Comparison of ENCODE assay signal across 1 cellular context in genomic region chr6:3789018-3789895, GRCh38.
A peak's percentile ranks its signal among the peaks of the same experiment; 100 is the strongest.
TF ChIP-seq lines count a peak whose summit lies in the region.

No MANE protein-coding gene starts in this region.

TF ChIP-seq in HepG2, 621 proteins besides CTCF, POLR2A, EP300 and RAD21 (continued from another document and continues in another):
- TF ChIP-seq HIC2 (CRISPR knock-in tag; IDR thresholded peaks at IDR 0.05; ENCODE audit: low read depth) (0 out of 2 replicates have a peak, but pooled peaks have one; percentile 40), POGK (CRISPR knock-in tag; conservative IDR thresholded peaks at IDR 0.05) (no peak; the same call in 1 of the 2 replicates), POGZ (CRISPR knock-in tag; IDR thresholded peaks at IDR 0.05) (peak; percentile 84), NFKB2 (CRISPR knock-in tag; IDR thresholded peaks at IDR 0.05; ENCODE audit: borderline replicate concordance) (peak; percentile 6; the same call in 1 of the 2 replicates), ZNF619 (CRISPR knock-in tag; IDR thresholded peaks at IDR 0.05) (no peak; the same call in 1 of the 2 replicates), ZBED4 (CRISPR knock-in tag; IDR thresholded peaks at IDR 0.05; ENCODE audit: borderline replicate concordance) (peak; percentile 95), ZNF800 (CRISPR knock-in tag; IDR thresholded peaks at IDR 0.05) (peak; percentile 38; the same call in 1 of the 2 replicates), HDAC1 (CRISPR knock-in tag; IDR thresholded peaks at IDR 0.05) (peak; percentile 92), ZBTB7A (CRISPR knock-in tag; IDR thresholded peaks at IDR 0.05) (no peak; the same call in 1 of the 2 replicates), CHD4 (IDR thresholded peaks at IDR 0.05; ENCODE audit: borderline replicate concordance, low read length) (peak; percentile 97; the same call in 1 of the 2 replicates), RARA (CRISPR knock-in tag; IDR thresholded peaks at IDR 0.05) (peak; percentile 97), STAT6 (CRISPR knock-in tag; IDR thresholded peaks at IDR 0.05; ENCODE audit: borderline replicate concordance) (peak; percentile 98), FOXA1 (IDR thresholded peaks at IDR 0.05) (no peak), FOXA1 (CRISPR knock-in tag; IDR thresholded peaks at IDR 0.05) (peak; percentile 82), RNF219 (CRISPR knock-in tag; IDR thresholded peaks at IDR 0.05) (0 out of 2 replicates have a peak, but pooled peaks have one; percentile 92), CSRNP1 (CRISPR knock-in tag; IDR thresholded peaks at IDR 0.05) (peak; percentile 87; the same call in 1 of the 2 replicates), ZNF34 (CRISPR knock-in tag; IDR thresholded peaks at IDR 0.05; ENCODE audit: borderline replicate concordance) (no peak; the same call in 1 of the 2 replicates), BCL3 (CRISPR knock-in tag; IDR thresholded peaks at IDR 0.05) (peak; percentile 79), SP5 (CRISPR knock-in tag; IDR thresholded peaks at IDR 0.05; ENCODE audit: borderline replicate concordance, low read depth) (peak; percentile 84), ZNF274 (CRISPR knock-in tag; IDR thresholded peaks at IDR 0.05) (peak; percentile 78; the same call in 1 of the 2 replicates), ZNF773 (CRISPR knock-in tag; IDR thresholded peaks at IDR 0.05; ENCODE audit: borderline replicate concordance) (no peak), E2F2 (CRISPR knock-in tag; IDR thresholded peaks at IDR 0.05; ENCODE audit: borderline replicate concordance) (0 out of 2 replicates have a peak, but pooled peaks have one; percentile 22), ZNF10 (CRISPR knock-in tag; IDR thresholded peaks at IDR 0.05; ENCODE audit: borderline replicate concordance, low read depth) (no peak), ZNF441 (CRISPR knock-in tag; IDR thresholded peaks at IDR 0.05; ENCODE audit: borderline replicate concordance) (peak; percentile 70; the same call in 1 of the 2 replicates), AHDC1 (CRISPR knock-in tag; IDR thresholded peaks at IDR 0.05; ENCODE audit: borderline replicate concordance) (peak; percentile 80; the same call in 1 of the 2 replicates)
